Comparison of ENCODE assay signal across 24 cellular contexts in the genomic region with DNA sequence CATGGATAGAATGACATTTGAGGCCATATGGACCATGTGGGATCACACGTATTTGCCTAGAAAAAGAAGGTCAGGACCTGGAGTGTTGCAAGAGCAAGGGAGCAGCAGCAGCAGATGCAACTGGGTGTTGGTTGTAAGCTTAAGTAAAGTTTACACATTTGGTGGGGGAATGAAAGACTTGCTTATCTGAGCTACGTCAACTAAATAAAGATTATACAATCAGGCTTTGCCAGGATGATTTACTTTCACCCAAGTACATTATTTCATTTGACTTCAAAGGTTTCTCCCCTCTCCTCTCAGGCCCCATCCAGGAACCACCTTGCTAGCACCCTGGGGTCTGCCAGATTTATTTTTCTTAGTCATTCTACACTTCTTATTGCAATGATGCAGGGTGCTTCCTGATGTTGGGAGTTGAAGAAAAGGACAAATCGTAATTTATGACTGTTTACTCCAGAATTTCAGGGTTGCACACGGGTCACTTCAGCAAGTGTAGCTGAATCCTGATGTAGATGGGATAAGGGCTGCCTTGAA.
DNase-seq lines count a peak whose midpoint lies in the region; ATAC-seq and TF ChIP-seq lines count a peak whose summit lies in the region.
"Had no signal": no experiment of that assay in that cellular context is flagged by ENCODE, and none has a peak within 500 bp of the region (broad histone marks: within the 10 kb centered on the region; RNA-seq: fewer than 3 reads in every experiment).

No MANE protein-coding gene starts in this region.

- peaks cover 3% of the 10 kb centered on the region for H3K27me3 Mint-ChIP-seq in nephron progenitor cell (ENCODE audit: low read depth, poor library complexity)
- no peaks in the 10 kb centered on the region for H3K27me3 Mint-ChIP-seq in natural killer cell treated with Interleukin-12 subunit alpha and Interleukin-12 subunit beta and Interleukin-15 and Interleukin-18, amount 100 ng/mL, for 72 hours
- H3K27me3 Mint-ChIP-seq: activated naive CD8-positive, alpha-beta T cell treated with anti-CD3 and anti-CD28 coated beads for 36 hours; activated T-helper 17 cell treated with anti-CD3 and anti-CD28 coated beads, Interleukin-2, amount 50 U/mL, for 72 hours; CD4-positive, alpha-beta memory T cell; IgD-negative memory B cell; stimulated activated memory B cell treated with anti-CD40 and anti-IgM and Interleukin-4, amounts not matched to agents 10 μg/mL and 1 μg/mL and 100 μg/mL, for 72 hours had no signal

- H3K9me3 Mint-ChIP-seq in nephron progenitor cell, result peaks cover 3% of the 10 kb centered on the region
- H3K9me3 Mint-ChIP-seq in natural killer cell treated with Interleukin-12 subunit alpha and Interleukin-12 subunit beta and Interleukin-15 and Interleukin-18, amount 100 ng/mL, for 72 hours, result peaks cover 22% of the 10 kb centered on the region
- H3K9me3 Mint-ChIP-seq: activated naive CD8-positive, alpha-beta T cell treated with anti-CD3 and anti-CD28 coated beads for 36 hours; activated T-helper 17 cell treated with anti-CD3 and anti-CD28 coated beads, Interleukin-2, amount 50 U/mL, for 72 hours had no signal

- H3K27ac Mint-ChIP-seq in nephron progenitor cell, result peak overlapping the region; percentile 64
- H3K27ac Mint-ChIP-seq in natural killer cell treated with Interleukin-12 subunit alpha and Interleukin-12 subunit beta and Interleukin-15 and Interleukin-18, amount 100 ng/mL, for 72 hours, result no peak overlapping the region
- H3K27ac Mint-ChIP-seq: activated naive CD8-positive, alpha-beta T cell treated with anti-CD3 and anti-CD28 coated beads for 36 hours; activated T-helper 17 cell treated with anti-CD3 and anti-CD28 coated beads, Interleukin-2, amount 50 U/mL, for 72 hours; CD4-positive, alpha-beta memory T cell; IgD-negative memory B cell; stimulated activated memory B cell treated with anti-CD40 and anti-IgM and Interleukin-4, amounts not matched to agents 10 μg/mL and 1 μg/mL and 100 μg/mL, for 72 hours had no signal

- no peaks in the 10 kb centered on the region for H3K36me3 Mint-ChIP-seq in nephron progenitor cell (ENCODE audit: low read depth)
- H3K36me3 Mint-ChIP-seq in natural killer cell treated with Interleukin-12 subunit alpha and Interleukin-12 subunit beta and Interleukin-15 and Interleukin-18, amount 100 ng/mL, for 72 hours, result no peaks in the 10 kb centered on the region
- H3K36me3 Mint-ChIP-seq: activated naive CD8-positive, alpha-beta T cell treated with anti-CD3 and anti-CD28 coated beads for 36 hours; CD4-positive, alpha-beta memory T cell; stimulated activated memory B cell treated with anti-CD40 and anti-IgM and Interleukin-4, amounts not matched to agents 10 μg/mL and 1 μg/mL and 100 μg/mL, for 72 hours had no signal

- H4K20me1 ChIP-seq in hepatocyte (ENCODE audit: insufficient read depth, poor library complexity, severe bottlenecking), result no peaks in the 10 kb centered on the region
- no peaks in the 10 kb centered on the region for H4K20me1 ChIP-seq in osteoblast (ENCODE audit: insufficient read depth, low read length)

- H3K27me3 ChIP-seq in hepatocyte (no peaks in the 10 kb centered on the region), osteoblast (ENCODE audit: insufficient read depth, low read length) (no peaks in the 10 kb centered on the region)
- H3K27me3 ChIP-seq: testis had no signal

- WGBS in hepatocyte (ENCODE audit: low lambda C conversion rate, missing lambda C conversion rate), result 26% methylated on average over 4 of the region's 4 CpGs

- TF ChIP-seq CTCF in hepatocyte (IDR thresholded peaks at IDR 0.05; ENCODE audit: poor library complexity) (no peak), nephron progenitor cell (IDR thresholded peaks at IDR 0.05) (no peak), osteoblast (IDR thresholded peaks at IDR 0.05; ENCODE audit: extremely low read depth, low read depth, low read length) (no peak)

- H3K4me3 ChIP-seq in hepatocyte, result no peak overlapping the region
- H3K4me3 ChIP-seq in osteoblast (ENCODE audit: insufficient read depth, low read length), result no peak overlapping the region
- H3K4me3 ChIP-seq: psoas muscle, skin epidermis, testis had no signal

- H2AFZ ChIP-seq in hepatocyte (no peak overlapping the region), osteoblast (ENCODE audit: low read length) (no peak overlapping the region)

- peak; percentile 97 for DNase-seq in H4 (ENCODE audit: low spot score)
- peak; percentile 55 for DNase-seq in NCI-H226
- peak; percentile 64 for DNase-seq in hepatocyte (ENCODE audit: low spot score)
- no peak for DNase-seq in nephron progenitor cell
- no peak for DNase-seq in natural killer cell treated with Interleukin-12 subunit alpha and Interleukin-12 subunit beta and Interleukin-15 and Interleukin-18, amount 100 ng/mL, for 72 hours (ENCODE audit: low spot score)
- DNase-seq in osteoblast (ENCODE audit: insufficient read length, low spot score, missing footprints), result no peak
- no peak for DNase-seq in pons (ENCODE audit: low spot score)
- DNase-seq: activated CD4-positive, alpha-beta T cell treated with anti-CD3 and anti-CD28 coated beads, Interleukin-2, amount 50 U/mL, for 1 hour; activated naive CD8-positive, alpha-beta T cell treated with anti-CD3 and anti-CD28 coated beads for 36 hours; CD4-positive, alpha-beta memory T cell; cerebellar nuclear complex; effector CD4-positive, alpha-beta T cell; erythroblast; MM.1S; NCI-H1436; NCI-H2107; psoas muscle; T-helper 2 cell; testis had no signal

- no peaks in the 10 kb centered on the region for H3K79me2 ChIP-seq in hepatocyte
- H3K79me2 ChIP-seq in osteoblast (ENCODE audit: insufficient read depth, low read length), result no peaks in the 10 kb centered on the region

- ATAC-seq in natural killer cell treated with Interleukin-12 subunit alpha and Interleukin-12 subunit beta and Interleukin-15 and Interleukin-18, amount 100 ng/mL, for 72 hours, result no peak
- ATAC-seq in HG03439 (IDR thresholded peaks at IDR 0.05; ENCODE audit: unreplicated experiment), result no peak
- ATAC-seq: activated T-helper 17 cell treated with anti-CD3 and anti-CD28 coated beads, Interleukin-2, amount 50 U/mL, for 72 hours; psoas muscle; stimulated activated memory B cell treated with anti-CD40 and anti-IgM and Interleukin-4, amounts not matched to agents 10 μg/mL and 1 μg/mL and 100 μg/mL, for 72 hours had no signal

- H3K4me2 ChIP-seq in hepatocyte (no peak overlapping the region), osteoblast (ENCODE audit: insufficient read depth, low read length) (no peak overlapping the region)

- peaks cover 17% of the 10 kb centered on the region for H3K4me1 ChIP-seq in hepatocyte (ENCODE audit: insufficient read depth)
- H3K4me1 ChIP-seq in osteoblast (ENCODE audit: insufficient read depth, low read length), result no peaks in the 10 kb centered on the region
- H3K4me1 ChIP-seq: psoas muscle, testis had no signal

- no peaks in the 10 kb centered on the region for H3K9me2 ChIP-seq in hepatocyte (replicated peaks; ENCODE audit: insufficient read depth)

- H3K27ac ChIP-seq in hepatocyte (peak overlapping the region; percentile 58), osteoblast (ENCODE audit: low read depth, low read length) (no peak overlapping the region)
- H3K27ac ChIP-seq: psoas muscle, skin epidermis, testis had no signal

- no peaks in the 10 kb centered on the region for H3K9me3 ChIP-seq in hepatocyte (ENCODE audit: low read depth)
- H3K9me3 ChIP-seq in osteoblast (ENCODE audit: low read depth, low read length), result no peaks in the 10 kb centered on the region
- H3K9me3 ChIP-seq: psoas muscle, testis had no signal

- H3K4me3 Mint-ChIP-seq in nephron progenitor cell, result no peak overlapping the region
- H3K4me3 Mint-ChIP-seq in natural killer cell treated with Interleukin-12 subunit alpha and Interleukin-12 subunit beta and Interleukin-15 and Interleukin-18, amount 100 ng/mL, for 72 hours, result no peak overlapping the region
- H3K4me3 Mint-ChIP-seq: activated naive CD8-positive, alpha-beta T cell treated with anti-CD3 and anti-CD28 coated beads for 36 hours; activated T-helper 17 cell treated with anti-CD3 and anti-CD28 coated beads, Interleukin-2, amount 50 U/mL, for 72 hours; CD4-positive, alpha-beta memory T cell; IgD-negative memory B cell; stimulated activated memory B cell treated with anti-CD40 and anti-IgM and Interleukin-4, amounts not matched to agents 10 μg/mL and 1 μg/mL and 100 μg/mL, for 72 hours had no signal

- H3K4me1 Mint-ChIP-seq in nephron progenitor cell, result peaks cover 88% of the 10 kb centered on the region
- no peaks in the 10 kb centered on the region for H3K4me1 Mint-ChIP-seq in natural killer cell treated with Interleukin-12 subunit alpha and Interleukin-12 subunit beta and Interleukin-15 and Interleukin-18, amount 100 ng/mL, for 72 hours (ENCODE audit: low read depth in 2 of 2)
- H3K4me1 Mint-ChIP-seq: activated naive CD8-positive, alpha-beta T cell treated with anti-CD3 and anti-CD28 coated beads for 36 hours; activated T-helper 17 cell treated with anti-CD3 and anti-CD28 coated beads, Interleukin-2, amount 50 U/mL, for 72 hours; CD4-positive, alpha-beta memory T cell; IgD-negative memory B cell; stimulated activated memory B cell treated with anti-CD40 and anti-IgM and Interleukin-4, amounts not matched to agents 10 μg/mL and 1 μg/mL and 100 μg/mL, for 72 hours had no signal

- H3K36me3 ChIP-seq in hepatocyte (replicated peaks; ENCODE audit: insufficient read depth, low read depth) (no peaks in the 10 kb centered on the region), osteoblast (ENCODE audit: insufficient read depth, low read length) (no peaks in the 10 kb centered on the region)

Comparison
In these comparisons a context has a peak if more than half of its experiments do, and no peak if none do; other contexts are left out.
1. DNase-seq: peak in H4 (single experiment), NCI-H226 (single experiment) and hepatocyte (single experiment); none in nephron progenitor cell (single experiment), natural killer cell treated with Interleukin-12 subunit alpha and Interleukin-12 subunit beta and Interleukin-15 and Interleukin-18, amount 100 ng/mL, for 72 hours (single experiment), osteoblast (single experiment) and pons (single experiment).